9 cellular contexts compared by ENCODE assay signal in genomic region chr16:13453938-13454553, GRCh38.
A peak's percentile ranks its signal among the peaks of the same experiment; 100 is the strongest.
DNase-seq lines count a peak whose midpoint lies in the region; ATAC-seq and TF ChIP-seq lines count a peak whose summit lies in the region.
"Had no signal": no experiment of that assay in that cellular context is flagged by ENCODE, and none has a peak within 500 bp of the region (broad histone marks: within the 10 kb centered on the region; RNA-seq: fewer than 3 reads in every experiment).

No MANE protein-coding gene starts in this region.

- H3K4me2 ChIP-seq in mesenchymal stem cell (ENCODE audit: low read length, poor library complexity, severe bottlenecking): no peak overlapping the region

- no peaks in the 10 kb centered on the region for H3K4me1 Mint-ChIP-seq in CD8-positive, alpha-beta T cell (ENCODE audit: low read depth)

- 53 to 59% (median 56%) methylated on average over 10 of the region's 10 CpGs for WGBS in adrenal gland, 4 donors
- 60% methylated on average over 6 of the region's 10 CpGs for WGBS in mesenchymal stem cell

- H3K27me3 ChIP-seq in adrenal gland (no peaks in the 10 kb centered on the region), mesenchymal stem cell (ENCODE audit: control insufficient read depth in 1 of 2, insufficient read depth in 1 of 2, low read length in 2 of 2) (no peaks in the 10 kb centered on the region)
- no peaks in the 10 kb centered on the region for H3K27me3 ChIP-seq in CD8-positive, alpha-beta T cell (ENCODE audit: insufficient read depth, low read length)
- H3K27me3 ChIP-seq: neutrophil had no signal

- TF ChIP-seq POLR2A in adrenal gland (IDR thresholded peaks at IDR 0.05): no peak

- POLR2A ChIA-PET in CD8-positive, alpha-beta T cell (lab: Charles Lee): no interaction called here

- H3K4me3 Mint-ChIP-seq in CD8-positive, alpha-beta T cell: no peak overlapping the region

- H3K9me3 ChIP-seq in adrenal gland (replicated peaks in 1 of 3) (no peaks in the 10 kb centered on the region), mesenchymal stem cell (ENCODE audit: control insufficient read depth, low read length) (no peaks in the 10 kb centered on the region)
- H3K9me3 ChIP-seq in CD8-positive, alpha-beta T cell (ENCODE audit: low read length): no peaks in the 10 kb centered on the region
- H3K9me3 ChIP-seq: neutrophil had no signal

- H3K4ac ChIP-seq in mesenchymal stem cell (ENCODE audit: low read depth in 1 of 2, low read length in 2 of 2): no peak overlapping the region

- no peak overlapping the region for H2BK15ac ChIP-seq in mesenchymal stem cell (ENCODE audit: low read depth, poor library complexity, severe bottlenecking)

- no peak overlapping the region for H3K14ac ChIP-seq in mesenchymal stem cell (ENCODE audit: low read length in 2 of 2)

- no peak overlapping the region for H3K27ac ChIP-seq in adrenal gland
- no peak overlapping the region for H3K27ac ChIP-seq in mesenchymal stem cell (ENCODE audit: low read length, poor library complexity, severe bottlenecking)
- no peak overlapping the region for H3K27ac ChIP-seq in CD8-positive, alpha-beta T cell (ENCODE audit: low read depth, low read length)
- H3K27ac ChIP-seq: neutrophil had no signal

- H2BK12ac ChIP-seq in mesenchymal stem cell (ENCODE audit: low read length in 2 of 2): no peak overlapping the region

- CTCF ChIA-PET in CD8-positive, alpha-beta T cell (lab: Charles Lee): interaction anchor here (0.7 to 1.1 kb wide), 2 partner anchors 16 to 69 kb away, joined by 3 read pairs; no protein-coding TSS in a partner anchor

- H2BK5ac ChIP-seq in mesenchymal stem cell (ENCODE audit: low read depth, low read length, poor library complexity, severe bottlenecking): no peak overlapping the region

- peak overlapping the region; percentile 41 for H3K9ac ChIP-seq in mesenchymal stem cell (ENCODE audit: low read length)

- no peak overlapping the region for H2AFZ ChIP-seq in mesenchymal stem cell (ENCODE audit: low read depth, low read length)

- H3K79me1 ChIP-seq in mesenchymal stem cell (replicated peaks; ENCODE audit: low read length, poor library complexity, severe bottlenecking): no peaks in the 10 kb centered on the region

- H3K18ac ChIP-seq in mesenchymal stem cell (ENCODE audit: low read depth in 1 of 2, low read length in 2 of 2): no peak overlapping the region

- no peaks in the 10 kb centered on the region for H3K36me3 ChIP-seq in adrenal gland (replicated peaks in 1 of 2)
- no peaks in the 10 kb centered on the region for H3K36me3 ChIP-seq in mesenchymal stem cell (ENCODE audit: control insufficient read depth in 1 of 2, insufficient read depth in 2 of 2, low read depth in 1 of 2, low read length in 2 of 2)
- no peaks in the 10 kb centered on the region for H3K36me3 ChIP-seq in CD8-positive, alpha-beta T cell (ENCODE audit: insufficient read depth, low read length)
- H3K36me3 ChIP-seq: neutrophil had no signal

- H3K27me3 Mint-ChIP-seq in CD8-positive, alpha-beta T cell (ENCODE audit: low read depth): peaks cover 7% of the 10 kb centered on the region

- no peak overlapping the region for H4K8ac ChIP-seq in mesenchymal stem cell (ENCODE audit: low read length)

- H3K36me3 Mint-ChIP-seq in CD8-positive, alpha-beta T cell: no peaks in the 10 kb centered on the region

- ATAC-seq in GM18520 (IDR thresholded peaks at IDR 0.05; ENCODE audit: unreplicated experiment) (no peak), HG03108 (IDR thresholded peaks at IDR 0.05; ENCODE audit: unreplicated experiment) (no peak)
- ATAC-seq in CD8-positive, alpha-beta T cell: no peak

- H3K4me3 ChIP-seq in adrenal gland: no peak overlapping the region
- H3K4me3 ChIP-seq in mesenchymal stem cell (ENCODE audit: insufficient read depth in 1 of 2, low read depth in 1 of 2, low read length in 2 of 2): no peak overlapping the region
- H3K4me3 ChIP-seq in CD8-positive, alpha-beta T cell (ENCODE audit: low read depth, low read length): no peak overlapping the region

- TF ChIP-seq CTCF in adrenal gland (IDR thresholded peaks at IDR 0.05): peak; percentile 17 to 48 (median 36)
- TF ChIP-seq CTCF in CD8-positive, alpha-beta T cell (IDR thresholded peaks at IDR 0.05): no peak

- intact Hi-C loops in adrenal gland (cut with DNase I): no loop called here
- intact Hi-C loops in CD8-positive, alpha-beta T cell (cut with DNase I, micrococcal nuclease): loop anchor here in 1 of 2 experiments (10.0 kb wide), 1 partner anchor 1359 kb away; no protein-coding TSS in a partner anchor

- H2BK120ac ChIP-seq in mesenchymal stem cell (ENCODE audit: low read depth, low read length): no peak overlapping the region

- H2AK5ac ChIP-seq in mesenchymal stem cell (ENCODE audit: low read length, severe bottlenecking): no peak overlapping the region

- H3K27ac Mint-ChIP-seq in CD8-positive, alpha-beta T cell: no peak overlapping the region

- no peaks in the 10 kb centered on the region for H3K4me1 ChIP-seq in adrenal gland (replicated peaks in 1 of 2)
- peaks cover 2% of the 10 kb centered on the region for H3K4me1 ChIP-seq in mesenchymal stem cell (ENCODE audit: control insufficient read depth, insufficient read depth, low read depth, low read length)
- H3K4me1 ChIP-seq in CD8-positive, alpha-beta T cell (ENCODE audit: insufficient read depth, low read length): no peaks in the 10 kb centered on the region

- peak; percentile 52 for DNase-seq in activated CD8-positive, alpha-beta memory T cell treated with anti-CD3 and anti-CD28 coated beads, Interleukin-2, amount 50 U/mL, for 48 hours
- no peak for DNase-seq in activated CD8-positive, alpha-beta memory T cell treated with anti-CD3 and anti-CD28 coated beads, Interleukin-2, amount 50 U/mL, for 4 hours
- peak; percentile 31 for DNase-seq in NCI-H1105 (lab: John Stamatoyannopoulos, UW)
- peak in 3 of 7 donors; percentile 9 to 74 (median 32) for DNase-seq in adrenal gland
- DNase-seq in mesenchymal stem cell: no peak
- no peak for DNase-seq in CD8-positive, alpha-beta T cell

- no peaks in the 10 kb centered on the region for H3K9me3 Mint-ChIP-seq in CD8-positive, alpha-beta T cell

- H3K23ac ChIP-seq in mesenchymal stem cell (ENCODE audit: low read length in 2 of 2): no peak overlapping the region

- no peak overlapping the region for H4K91ac ChIP-seq in mesenchymal stem cell (ENCODE audit: low read length)

Comparison
In these comparisons a context has a peak if more than half of its experiments do, and no peak if none do; other contexts are left out.
1. DNase-seq: peak in activated CD8-positive, alpha-beta memory T cell treated with anti-CD3 and anti-CD28 coated beads, Interleukin-2, amount 50 U/mL, for 48 hours (single experiment) and NCI-H1105 (single experiment); none in activated CD8-positive, alpha-beta memory T cell treated with anti-CD3 and anti-CD28 coated beads, Interleukin-2, amount 50 U/mL, for 4 hours (single experiment), mesenchymal stem cell (single experiment) and CD8-positive, alpha-beta T cell (0 of 7).